In genomic region chr6:42104095-42104806, GRCh38 we compare ENCODE assay signal across 1 cellular context.
TF ChIP-seq lines count a peak whose summit lies in the region.

No MANE protein-coding gene starts in this region.

TF ChIP-seq in K562, 482 proteins besides CTCF, POLR2A, EP300 and RAD21 (continued from another document and continues in another):
- TF ChIP-seq MGA (IDR thresholded peaks at IDR 0.05) = peak; percentile 90
- TF ChIP-seq ATF2 (CRISPR knock-in tag; IDR thresholded peaks at IDR 0.05) = peak; percentile 39; the same call in 1 of the 2 replicates
- TF ChIP-seq CXXC5 (CRISPR knock-in tag; IDR thresholded peaks at IDR 0.05) = peak; percentile 92
- TF ChIP-seq MECOM (CRISPR knock-in tag; IDR thresholded peaks at IDR 0.05) = peak; percentile 29; the same call in 1 of the 2 replicates
- TF ChIP-seq TOE1 (IDR thresholded peaks at IDR 0.05; ENCODE audit: borderline replicate concordance) = peak; percentile 79; the same call in 1 of the 2 replicates
- no peak for TF ChIP-seq TOE1 (CRISPR knock-in tag; IDR thresholded peaks at IDR 0.05; ENCODE audit: borderline replicate concordance, low read depth)
- TF ChIP-seq KLF1 (tag; IDR thresholded peaks at IDR 0.05) = peak; percentile 86
- no peak for TF ChIP-seq ZNF140 (CRISPR knock-in tag; IDR thresholded peaks at IDR 0.05)
- no peak for TF ChIP-seq NR1H2 (CRISPR knock-in tag; IDR thresholded peaks at IDR 0.05)
- 0 out of 2 replicates have a peak, but pooled peaks have one; percentile 58 for TF ChIP-seq SNIP1 (IDR thresholded peaks at IDR 0.05; ENCODE audit: low read depth)
- TF ChIP-seq HMG20B (CRISPR knock-in tag; IDR thresholded peaks at IDR 0.05) = no peak
- TF ChIP-seq HCFC1 (IDR thresholded peaks at IDR 0.05; ENCODE audit: low read depth, low read length) = no peak; the same call in 1 of the 2 replicates
- no peak for TF ChIP-seq COPS2 (conservative IDR thresholded peaks at IDR 0.05)
- TF ChIP-seq E2F8 (IDR thresholded peaks at IDR 0.05; ENCODE audit: low read depth, partially characterized antibody) = peak; percentile 79
- peak; percentile 4; the same call in 1 of the 2 replicates for TF ChIP-seq ZNF239 (CRISPR knock-in tag; IDR thresholded peaks at IDR 0.05)
- TF ChIP-seq ZNF766 (CRISPR knock-in tag; conservative IDR thresholded peaks at IDR 0.05) = peak; percentile 85
- TF ChIP-seq ZBTB1 (CRISPR knock-in tag; IDR thresholded peaks at IDR 0.05; ENCODE audit: borderline replicate concordance, low read depth) = peak; percentile 87
- peak; percentile 33 for TF ChIP-seq CHD2 (IDR thresholded peaks at IDR 0.05; ENCODE audit: low read depth, low read length)
- TF ChIP-seq HDAC1 (IDR thresholded peaks at IDR 0.05) = peak in 1 of 2 experiments; percentile 34; a peak in 1 of 4 replicates
- no peak; the same call in none of the 2 replicates for TF ChIP-seq DPF2 (IDR thresholded peaks at IDR 0.05)
- no peak for TF ChIP-seq ZZZ3 (IDR thresholded peaks at IDR 0.05)
- TF ChIP-seq ZEB2 (IDR thresholded peaks at IDR 0.05) = peak; percentile 82
- TF ChIP-seq YY1 (IDR thresholded peaks at IDR 0.05; ENCODE audit: borderline replicate concordance in 1 of 3, control insufficient read depth in 1 of 3, extremely low read depth in 1 of 3, insufficient read depth in 3 of 3, insufficient read length in 1 of 3, insufficient replicate concordance in 2 of 3, low read depth in 1 of 3, low read length in 2 of 3) = peak in 2 of 3 experiments; percentile 21 to 59
- TF ChIP-seq TCFL5 (CRISPR knock-in tag; conservative IDR thresholded peaks at IDR 0.05) = no peak
- no peak for TF ChIP-seq TFAM (CRISPR knock-in tag; conservative IDR thresholded peaks at IDR 0.05)
- no peak for TF ChIP-seq SMARCB1 (IDR thresholded peaks at IDR 0.05; ENCODE audit: insufficient read length, low read depth)
- TF ChIP-seq SUPT5H (IDR thresholded peaks at IDR 0.05) = peak; percentile 58
- TF ChIP-seq, protein P1, sequence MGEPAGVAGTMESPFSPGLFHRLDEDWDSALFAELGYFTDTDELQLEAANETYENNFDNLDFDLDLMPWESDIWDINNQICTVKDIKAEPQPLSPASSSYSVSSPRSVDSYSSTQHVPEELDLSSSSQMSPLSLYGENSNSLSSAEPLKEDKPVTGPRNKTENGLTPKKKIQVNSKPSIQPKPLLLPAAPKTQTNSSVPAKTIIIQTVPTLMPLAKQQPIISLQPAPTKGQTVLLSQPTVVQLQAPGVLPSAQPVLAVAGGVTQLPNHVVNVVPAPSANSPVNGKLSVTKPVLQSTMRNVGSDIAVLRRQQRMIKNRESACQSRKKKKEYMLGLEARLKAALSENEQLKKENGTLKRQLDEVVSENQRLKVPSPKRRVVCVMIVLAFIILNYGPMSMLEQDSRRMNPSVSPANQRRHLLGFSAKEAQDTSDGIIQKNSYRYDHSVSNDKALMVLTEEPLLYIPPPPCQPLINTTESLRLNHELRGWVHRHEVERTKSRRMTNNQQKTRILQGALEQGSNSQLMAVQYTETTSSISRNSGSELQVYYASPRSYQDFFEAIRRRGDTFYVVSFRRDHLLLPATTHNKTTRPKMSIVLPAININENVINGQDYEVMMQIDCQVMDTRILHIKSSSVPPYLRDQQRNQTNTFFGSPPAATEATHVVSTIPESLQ (CRISPR knock-in tag; IDR thresholded peaks at IDR 0.05) = peak; percentile 30; the same call in 1 of the 2 replicates
- TF ChIP-seq ZNF583 (CRISPR knock-in tag; IDR thresholded peaks at IDR 0.05) = no peak
- TF ChIP-seq PHTF2 (CRISPR knock-in tag; IDR thresholded peaks at IDR 0.05) = 0 out of 2 replicates have a peak, but pooled peaks have one; percentile 51
- TF ChIP-seq CBFA2T2 (conservative IDR thresholded peaks at IDR 0.05) = no peak
- no peak for TF ChIP-seq POLR2B (IDR thresholded peaks at IDR 0.05; ENCODE audit: low read depth, partially characterized antibody)
- no peak for TF ChIP-seq TFE3 (CRISPR knock-in tag; IDR thresholded peaks at IDR 0.05)
- TF ChIP-seq ZNF740 (CRISPR knock-in tag; IDR thresholded peaks at IDR 0.05) = peak; percentile 64; the same call in 1 of the 2 replicates
- no peak for TF ChIP-seq ZNF740 (tag; IDR thresholded peaks at IDR 0.05)
- peak; percentile 39; the same call in 1 of the 2 replicates for TF ChIP-seq KLF13 (tag; IDR thresholded peaks at IDR 0.05; ENCODE audit: borderline replicate concordance, low read depth)
- TF ChIP-seq PHF20 (IDR thresholded peaks at IDR 0.05; ENCODE audit: partially characterized antibody) = peak; percentile 58
- peak in 1 of 2 experiments; percentile 26; a peak in 1 of 4 replicates for TF ChIP-seq SIN3A (IDR thresholded peaks at IDR 0.05; ENCODE audit: borderline replicate concordance in 2 of 2, control insufficient read depth in 1 of 2, low read depth in 2 of 2, low read length in 2 of 2)
- peak; percentile 81 for TF ChIP-seq EP400 (IDR thresholded peaks at IDR 0.05)
- TF ChIP-seq KLF6 (CRISPR knock-in tag; IDR thresholded peaks at IDR 0.05; ENCODE audit: borderline replicate concordance) = no peak
- TF ChIP-seq MAZ (CRISPR knock-in tag; conservative IDR thresholded peaks at IDR 0.05 in 1 of 2, IDR thresholded peaks at IDR 0.05 in 1 of 2) = peak; percentile 82 to 86
- peak; percentile 72 for TF ChIP-seq MYC (IDR thresholded peaks at IDR 0.05; ENCODE audit: low read depth, low read length)
- TF ChIP-seq MYC (CRISPR knock-in tag; IDR thresholded peaks at IDR 0.05; ENCODE audit: borderline replicate concordance, low read depth) = no peak
- TF ChIP-seq ZKSCAN3 (CRISPR knock-in tag; IDR thresholded peaks at IDR 0.05) = no peak
- 0 out of 2 replicates have a peak, but pooled peaks have one; percentile 37 for TF ChIP-seq MTA2 (IDR thresholded peaks at IDR 0.05; ENCODE audit: low read depth)
- 0 out of 2 replicates have a peak, but pooled peaks have one; percentile 75 for TF ChIP-seq SMAD3 (CRISPR knock-in tag; conservative IDR thresholded peaks at IDR 0.05)
- peak; percentile 1 to 83; a peak in 2 of 4 replicates for TF ChIP-seq TEAD1 (CRISPR knock-in tag; IDR thresholded peaks at IDR 0.05)
- TF ChIP-seq RB1 (IDR thresholded peaks at IDR 0.05; ENCODE audit: low read depth) = peak; percentile 94
